In genomic region chr22:31958625-31959239, GRCh38 we compare ENCODE assay signal across 21 cellular contexts. TPM values are rescaled to one million over a fixed set of nuclear protein-coding genes. Genes with fewer than 3 reads are reported as not detected.
DNase-seq lines count a peak whose midpoint lies in the region; ATAC-seq and TF ChIP-seq lines count a peak whose summit lies in the region.
"Had no signal": no experiment of that assay in that cellular context is flagged by ENCODE, and none has a peak within 500 bp of the region (broad histone marks: within the 10 kb centered on the region; RNA-seq: fewer than 3 reads in every experiment).

No MANE protein-coding gene starts in this region.

- H3K9me3 Mint-ChIP-seq in T-helper 2 cell treated with Interferon-gamma antibody and Interleukin-4, amounts not matched to agents 5 μg/mL and 100 μg/mL, for 36 hours = no peaks in the 10 kb centered on the region

- WGBS in spleen, 5 donors = 83 to 91% (median 86%) methylated on average over 12 of the region's 12 CpGs

- peaks cover 3% of the 10 kb centered on the region for H3K27me3 Mint-ChIP-seq in T-helper 2 cell treated with Interferon-gamma antibody and Interleukin-4, amounts not matched to agents 5 μg/mL and 100 μg/mL, for 36 hours (ENCODE audit: low read depth)

- H3K36me3 Mint-ChIP-seq in T-helper 2 cell treated with Interferon-gamma antibody and Interleukin-4, amounts not matched to agents 5 μg/mL and 100 μg/mL, for 36 hours (ENCODE audit: low read depth) = peaks cover 43% of the 10 kb centered on the region

- no peak for TF ChIP-seq POLR2A in spleen (IDR thresholded peaks at IDR 0.05)

- H3K27ac Mint-ChIP-seq in T-helper 2 cell treated with Interferon-gamma antibody and Interleukin-4, amounts not matched to agents 5 μg/mL and 100 μg/mL, for 36 hours = no peak overlapping the region

- DNase-seq in cardiac septum (ENCODE audit: low spot score) = peak; percentile 14
- no peak for DNase-seq in left ventricle myocardium superior
- no peak for DNase-seq in T-helper 2 cell treated with Interferon-gamma antibody and Interleukin-4, amounts not matched to agents 5 μg/mL and 100 μg/mL, for 36 hours (ENCODE audit: low spot score)
- DNase-seq in effector memory CD4-positive, alpha-beta T cell = peak; percentile 38 to 48 (median 40)
- DNase-seq in spleen = peak; percentile 39
- no peak for DNase-seq in AG08395 (ENCODE audit: low spot score)
- DNase-seq in AG20443 (ENCODE audit: low spot score) = no peak
- no peak for DNase-seq in MG63
- DNase-seq: activated gamma-delta T cell treated with Interleukin-2 at 50 U/mL for 16 hours; colonic mucosa; EL; foreskin keratinocyte; GM23248; NCI-H774; nucleus accumbens; stimulated activated CD4-positive, alpha-beta T cell treated with anti-CD3 and anti-CD28 coated beads, Interleukin-1b, Interleukin-23, amount 100 ng/mL, for 48 hours; substantia nigra had no signal

- peaks cover 3% of the 10 kb centered on the region for H3K36me3 ChIP-seq in effector memory CD4-positive, alpha-beta T cell (ENCODE audit: control insufficient read depth, insufficient read depth, low read length)
- peaks cover 0 to 49% (median 23%) of the 10 kb centered on the region in 6 donors for H3K36me3 ChIP-seq in spleen
- H3K36me3 ChIP-seq in MG63 = peaks cover 47% of the 10 kb centered on the region

- no peak overlapping the region for H3K4me3 ChIP-seq in effector memory CD4-positive, alpha-beta T cell (ENCODE audit: insufficient read depth, low read depth, low read length, poor library complexity, severe bottlenecking)
- H3K4me3 ChIP-seq in spleen = no peak overlapping the region
- no peak overlapping the region for H3K4me3 ChIP-seq in MG63
- H3K4me3 ChIP-seq: ascending aorta, colonic mucosa, GM23248, vagina had no signal

- H3K9me3 ChIP-seq in effector memory CD4-positive, alpha-beta T cell (ENCODE audit: control insufficient read depth, low read length) = no peaks in the 10 kb centered on the region
- H3K9me3 ChIP-seq in spleen (no peaks in the 10 kb centered on the region), MG63 (no peaks in the 10 kb centered on the region)
- H3K9me3 ChIP-seq: ascending aorta, colonic mucosa, vagina had no signal

- H3K4me1 Mint-ChIP-seq in T-helper 2 cell treated with Interferon-gamma antibody and Interleukin-4, amounts not matched to agents 5 μg/mL and 100 μg/mL, for 36 hours (ENCODE audit: low read depth) = peaks cover 26% of the 10 kb centered on the region

- peak overlapping the region; percentile 13 for H3K4me3 Mint-ChIP-seq in T-helper 2 cell treated with Interferon-gamma antibody and Interleukin-4, amounts not matched to agents 5 μg/mL and 100 μg/mL, for 36 hours

- no peak for TF ChIP-seq CTCF in spleen (IDR thresholded peaks at IDR 0.05 in 8 of 11, conservative IDR thresholded peaks at IDR 0.05 in 3 of 11)

- peaks cover 51% of the 10 kb centered on the region for H3K4me1 ChIP-seq in effector memory CD4-positive, alpha-beta T cell (ENCODE audit: control insufficient read depth, insufficient read depth, low read length, poor library complexity, severe bottlenecking)
- peaks cover 13 to 43% (median 18%) of the 10 kb centered on the region in 6 donors for H3K4me1 ChIP-seq in spleen
- H3K4me1 ChIP-seq: colonic mucosa, foreskin keratinocyte had no signal

- peak overlapping the region; percentile 68 for H3K27ac ChIP-seq in effector memory CD4-positive, alpha-beta T cell (ENCODE audit: insufficient read depth, low read length, poor library complexity, severe bottlenecking)
- peak overlapping the region in 3 of 8 donors; percentile 42 to 50 (median 47) for H3K27ac ChIP-seq in spleen
- H3K27ac ChIP-seq: ascending aorta, colonic mucosa, foreskin keratinocyte, GM23248, vagina had no signal

- intact Hi-C loops in cardiac septum (cut with DNase I) (no loop called here), left ventricle myocardium superior (cut with micrococcal nuclease) (no loop called here), spleen (cut with DNase I; ENCODE audit: low total_unique reads) (no loop called here)

- no peak for ATAC-seq in left ventricle myocardium superior
- ATAC-seq: foreskin keratinocyte, Panc1, right cardiac atrium had no signal

- H3K27me3 ChIP-seq in effector memory CD4-positive, alpha-beta T cell (replicated peaks; ENCODE audit: control insufficient read depth, insufficient read depth, low read length, poor library complexity, severe bottlenecking) = no peaks in the 10 kb centered on the region
- H3K27me3 ChIP-seq in spleen (replicated peaks in 1 of 7) = no peaks in the 10 kb centered on the region
- no peaks in the 10 kb centered on the region for H3K27me3 ChIP-seq in MG63
- H3K27me3 ChIP-seq: ascending aorta, colonic mucosa, foreskin keratinocyte, vagina had no signal

RNA-seq across cellular contexts. Expression of gene YWHAH, which starts 14.4 kb away (rescaled TPM):
- 116 TPM for total RNA-seq in cardiac septum
- total RNA-seq in left ventricle myocardium superior = 60.4 TPM
- 100 to 1,000 TPM in 3 of 7 donors, 10 to 100 TPM in 4; 77.3 to 130 (median 95.3) TPM for total RNA-seq in spleen
- polyA plus RNA-seq in spleen = 10 to 100 TPM; 34.2 to 62.8 (median 57.1) TPM
- 92.2 and 125 TPM in 2 replicates for total RNA-seq in MG63 (2014; rRNA removed; shearing (Covaris generic); ENCODE audit: low replicate concordance)

Comparison
In these comparisons a context has a peak if more than half of its experiments do, and no peak if none do; other contexts are left out.
1. DNase-seq: peak in cardiac septum (single experiment), effector memory CD4-positive, alpha-beta T cell (3 of 3) and spleen (single experiment); none in left ventricle myocardium superior (single experiment), T-helper 2 cell treated with Interferon-gamma antibody and Interleukin-4, amounts not matched to agents 5 μg/mL and 100 μg/mL, for 36 hours (single experiment), AG08395 (single experiment), AG20443 (single experiment) and MG63 (single experiment).